In the genomic region with DNA sequence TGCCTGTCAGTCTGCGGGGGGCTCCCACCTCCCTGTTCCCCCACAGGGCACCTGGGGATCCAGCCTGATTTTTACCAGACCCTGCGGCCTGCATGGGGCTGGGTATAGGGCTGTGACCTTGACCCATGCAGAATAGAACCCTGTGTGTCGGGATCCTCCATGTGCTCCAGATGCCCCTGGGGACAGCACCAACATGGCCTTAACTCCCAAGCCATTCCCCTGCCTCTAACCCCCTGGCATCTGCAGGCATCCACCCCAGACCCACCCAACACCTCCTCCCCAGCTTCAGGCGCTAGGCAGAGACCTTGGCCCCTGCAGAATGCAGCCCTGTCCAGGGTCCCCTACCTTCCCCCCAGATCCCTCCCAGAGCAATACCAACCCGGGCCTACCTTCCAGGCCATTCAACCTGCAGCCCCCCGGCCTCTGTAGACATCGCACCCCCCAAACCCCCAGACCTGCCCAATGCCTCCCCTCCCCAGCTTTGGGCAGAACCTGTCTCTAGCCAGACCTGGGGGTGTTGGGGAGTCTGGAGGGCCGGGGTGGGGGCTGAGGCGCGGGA, we compare ENCODE assay signal across 8 cellular contexts. TPM values are rescaled to one million over a fixed set of nuclear protein-coding genes. Genes with fewer than 3 reads are reported as not detected.
DNase-seq lines count a peak whose midpoint lies in the region; ATAC-seq and TF ChIP-seq lines count a peak whose summit lies in the region.

No MANE protein-coding gene starts in this region.

- peaks cover 18% of the 10 kb centered on the region for H3K27me3 Mint-ChIP-seq in GM23338 (ENCODE audit: insufficient read depth, low read depth, poor library complexity)
- peaks cover 39% of the 10 kb centered on the region for H3K27me3 Mint-ChIP-seq in activated T-helper 17 cell treated with anti-CD3 and anti-CD28 coated beads, Interleukin-2, amount 50 U/mL, for 72 hours
- H3K27me3 Mint-ChIP-seq in stimulated activated memory B cell treated with anti-CD40 and anti-IgM and Interleukin-4, amounts not matched to agents 10 μg/mL and 1 μg/mL and 100 μg/mL, for 72 hours, result peaks cover 74% of the 10 kb centered on the region

- H3K36me3 ChIP-seq in GM23338 (ENCODE audit: insufficient read depth) (no peaks in the 10 kb centered on the region), left lung (no peaks in the 10 kb centered on the region)

- no peaks in the 10 kb centered on the region for H3K9me2 ChIP-seq in GM23338 (ENCODE audit: insufficient read depth)

- intact Hi-C loops in left lung (cut with DNase I), result loop anchor here in 1 of 2 donors (5.0 kb wide), 1 partner anchor 160 kb away; no protein-coding TSS in a partner anchor

- no peaks in the 10 kb centered on the region for H3F3A ChIP-seq in GM23338 (replicated peaks; ENCODE audit: low read depth)

- no peak overlapping the region for H3K27ac Mint-ChIP-seq in GM23338
- no peak overlapping the region for H3K27ac Mint-ChIP-seq in activated T-helper 17 cell treated with anti-CD3 and anti-CD28 coated beads, Interleukin-2, amount 50 U/mL, for 72 hours
- H3K27ac Mint-ChIP-seq in stimulated activated memory B cell treated with anti-CD40 and anti-IgM and Interleukin-4, amounts not matched to agents 10 μg/mL and 1 μg/mL and 100 μg/mL, for 72 hours, result no peak overlapping the region

- H3K36me3 Mint-ChIP-seq in GM23338 (ENCODE audit: low read depth), result no peaks in the 10 kb centered on the region
- H3K36me3 Mint-ChIP-seq in activated T-helper 17 cell treated with anti-CD3 and anti-CD28 coated beads, Interleukin-2, amount 50 U/mL, for 72 hours (ENCODE audit: low read depth), result no peaks in the 10 kb centered on the region
- H3K36me3 Mint-ChIP-seq in stimulated activated memory B cell treated with anti-CD40 and anti-IgM and Interleukin-4, amounts not matched to agents 10 μg/mL and 1 μg/mL and 100 μg/mL, for 72 hours, result no peaks in the 10 kb centered on the region

- H3K4me1 ChIP-seq in GM23338 (ENCODE audit: insufficient read depth) (peaks cover 18% of the 10 kb centered on the region; the same call in 1 of the 2 replicates), left lung (peaks cover 10 to 34% of the 10 kb centered on the region in 2 donors)

- H3K9me3 ChIP-seq in left lung, result no peaks in the 10 kb centered on the region

- peak overlapping the region; percentile 27; the same call in 1 of the 3 replicates for H3K4me3 Mint-ChIP-seq in GM23338
- H3K4me3 Mint-ChIP-seq in activated T-helper 17 cell treated with anti-CD3 and anti-CD28 coated beads, Interleukin-2, amount 50 U/mL, for 72 hours, result no peak overlapping the region
- no peak overlapping the region for H3K4me3 Mint-ChIP-seq in stimulated activated memory B cell treated with anti-CD40 and anti-IgM and Interleukin-4, amounts not matched to agents 10 μg/mL and 1 μg/mL and 100 μg/mL, for 72 hours

- no peaks in the 10 kb centered on the region for H3K79me2 ChIP-seq in GM23338 (replicated peaks; ENCODE audit: insufficient read depth)

- H4K20me1 ChIP-seq in GM23338 (replicated peaks; ENCODE audit: insufficient read depth), result no peaks in the 10 kb centered on the region

- no peaks in the 10 kb centered on the region for H3K9me3 Mint-ChIP-seq in GM23338
- no peaks in the 10 kb centered on the region for H3K9me3 Mint-ChIP-seq in activated T-helper 17 cell treated with anti-CD3 and anti-CD28 coated beads, Interleukin-2, amount 50 U/mL, for 72 hours
- no peaks in the 10 kb centered on the region for H3K9me3 Mint-ChIP-seq in stimulated activated memory B cell treated with anti-CD40 and anti-IgM and Interleukin-4, amounts not matched to agents 10 μg/mL and 1 μg/mL and 100 μg/mL, for 72 hours

- peak overlapping the region; percentile 43; the same call in 1 of the 2 replicates for H3K4me2 ChIP-seq in GM23338

- H3K4me1 Mint-ChIP-seq in GM23338, result peaks cover 38% of the 10 kb centered on the region
- H3K4me1 Mint-ChIP-seq in activated T-helper 17 cell treated with anti-CD3 and anti-CD28 coated beads, Interleukin-2, amount 50 U/mL, for 72 hours, result peaks cover 5% of the 10 kb centered on the region
- H3K4me1 Mint-ChIP-seq in stimulated activated memory B cell treated with anti-CD40 and anti-IgM and Interleukin-4, amounts not matched to agents 10 μg/mL and 1 μg/mL and 100 μg/mL, for 72 hours, result peaks cover 23% of the 10 kb centered on the region

- H3K4me3 ChIP-seq in GM23338 (no peak overlapping the region), left lung (no peak overlapping the region)

- DNase-seq in GM23338 (ENCODE audit: low spot score) (no peak), left lung (peak in 1 of 2 donors; percentile 54), SHP77 (lab: John Stamatoyannopoulos, UW) (no peak)
- DNase-seq in activated CD4-positive, CD25-positive, alpha-beta regulatory T cell treated with anti-CD3 and anti-CD28 coated beads, Interleukin-2, amount 50 U/mL, for 72 hours, result no peak

- ATAC-seq in GM23338 (peak; percentile 39), left lung (peak; percentile 7), HG03469 (IDR thresholded peaks at IDR 0.05; ENCODE audit: unreplicated experiment) (no peak), GM21381 (IDR thresholded peaks at IDR 0.05; ENCODE audit: unreplicated experiment) (no peak)
- peak; percentile 26 for ATAC-seq in activated T-helper 17 cell treated with anti-CD3 and anti-CD28 coated beads, Interleukin-2, amount 50 U/mL, for 72 hours (replicated peaks)
- peak; percentile 4 for ATAC-seq in stimulated activated memory B cell treated with anti-CD40 and anti-IgM and Interleukin-4, amounts not matched to agents 10 μg/mL and 1 μg/mL and 100 μg/mL, for 72 hours

- H2AFZ ChIP-seq in GM23338, result peak overlapping the region; percentile 93

- H3K27ac ChIP-seq in GM23338 (ENCODE audit: low read depth) (no peak overlapping the region), left lung (peak overlapping the region; percentile 50 to 62)

- H3K27me3 ChIP-seq in GM23338 (ENCODE audit: insufficient read depth) (no peaks in the 10 kb centered on the region), left lung (peaks cover 0 to 88% of the 10 kb centered on the region in 2 donors)

- TF ChIP-seq CTCF in GM23338 (conservative IDR thresholded peaks at IDR 0.05; ENCODE audit: low read depth in 2 of 2) (no peak), left lung (IDR thresholded peaks at IDR 0.05) (peak in 1 of 2 donors; percentile 32)

TF ChIP-seq in GM23338, 12 proteins besides CTCF, POLR2A, EP300 and RAD21:
- TF ChIP-seq ETS1 (IDR thresholded peaks at IDR 0.05) (no peak), REST (IDR thresholded peaks at IDR 0.05; ENCODE audit: unreplicated experiment) (peak; percentile 16)

RNA-seq across cellular contexts. Expression of gene ELN, which starts 0.8 kb away (rescaled TPM):
- total RNA-seq in GM23338 (2014; rRNA removed; shearing (Covaris generic)), result 4.0 and 5.6 TPM in 2 replicates
- polyA plus RNA-seq in GM23338 (2016; fragmentation: Nextera tagmentation; extraction: Ambion mirVana), result 1.1 TPM in 2 replicates
- not detected for total RNA-seq in activated T-helper 17 cell treated with anti-CD3 and anti-CD28 coated beads, Interleukin-2, amount 50 U/mL, for 72 hours
- total RNA-seq in left lung, result 100 to 1,000 TPM; 202 to 673 TPM

RNA-seq across cellular contexts. Expression of gene LIMK1, which starts 56.4 kb away (rescaled TPM):
- 77.9 and 96.5 TPM in 2 replicates for total RNA-seq in GM23338 (2014; rRNA removed; shearing (Covaris generic))
- 13.0 and 17.3 TPM in 2 replicates for polyA plus RNA-seq in GM23338 (2016; fragmentation: Nextera tagmentation; extraction: Ambion mirVana)
- total RNA-seq in activated T-helper 17 cell treated with anti-CD3 and anti-CD28 coated beads, Interleukin-2, amount 50 U/mL, for 72 hours, result 10 to 100 TPM; 12.7 to 20.2 TPM
- total RNA-seq in left lung, result 10 to 100 TPM; 40.8 to 47.2 TPM

Comparison
In these comparisons a context has a peak if more than half of its experiments do, and no peak if none do; other contexts are left out.
1. ATAC-seq: peak in GM23338 (single experiment), activated T-helper 17 cell treated with anti-CD3 and anti-CD28 coated beads, Interleukin-2, amount 50 U/mL, for 72 hours (single experiment), left lung (single experiment) and stimulated activated memory B cell treated with anti-CD40 and anti-IgM and Interleukin-4, amounts not matched to agents 10 μg/mL and 1 μg/mL and 100 μg/mL, for 72 hours (single experiment); none in HG03469 (single experiment) and GM21381 (single experiment).
2. RNA of gene ELN, which starts 0.8 kb away (total RNA-seq): 202 to 673 TPM in left lung; 4.0 to 5.6 TPM in GM23338 and not detected in activated T-helper 17 cell treated with anti-CD3 and anti-CD28 coated beads, Interleukin-2, amount 50 U/mL, for 72 hours; every median in the first group is over 10 times any median in the second.